Comparison of ENCODE assay signal across 14 cellular contexts in the genomic region with DNA sequence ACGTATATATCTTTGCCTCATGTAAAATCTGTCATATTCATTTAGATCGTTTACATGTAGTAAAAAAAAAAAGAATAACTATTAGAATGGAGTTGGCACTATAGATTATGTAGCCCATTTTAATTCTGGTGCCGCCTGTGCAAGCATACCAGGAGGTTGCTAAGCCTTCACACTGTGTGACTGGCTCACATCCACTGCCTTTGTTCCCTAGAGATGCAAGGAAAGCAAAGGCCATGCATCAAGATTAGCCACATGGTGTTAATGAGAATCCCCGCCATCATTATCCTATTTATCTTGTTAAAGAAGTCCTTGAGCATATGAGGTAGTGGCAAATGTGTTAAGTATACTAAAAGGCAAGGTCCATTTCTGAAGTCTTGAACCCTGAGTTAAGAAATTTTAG.
DNase-seq lines count a peak whose midpoint lies in the region; ATAC-seq and TF ChIP-seq lines count a peak whose summit lies in the region.
"Had no signal": no experiment of that assay in that cellular context is flagged by ENCODE, and none has a peak within 500 bp of the region (broad histone marks: within the 10 kb centered on the region; RNA-seq: fewer than 3 reads in every experiment).

No MANE protein-coding gene starts in this region.

- peak; percentile 51 for ATAC-seq in WTC11
- ATAC-seq: HepG2 had no signal

- peak; percentile 36 for DNase-seq in NCI-H146 (lab: John Stamatoyannopoulos, UW)
- no peak for DNase-seq in NCI-H146 treated with DMSO at 0.1 percent for 48 hours (lab: John Stamatoyannopoulos, UW; ENCODE audit: unreplicated experiment)
- DNase-seq in D341Med (ENCODE audit: low spot score): peak; percentile 55
- DNase-seq in NCI-H524 treated with DMSO at 0.1 percent for 48 hours (lab: John Stamatoyannopoulos, UW): peak; percentile 40
- no peak for DNase-seq in WTC11 (ENCODE audit: low spot score)
- DNase-seq in activated naive CD4-positive, alpha-beta T cell treated with Interleukin-2 at 50 U/mL for 16 hours: no peak
- DNase-seq in nephron progenitor cell: no peak
- no peak for DNase-seq in GDM1 (lab: John Stamatoyannopoulos, UW)
- DNase-seq: AML-193; CD8-positive, alpha-beta memory T cell; DMS153; DMS79 treated with DMSO at 0.1 percent for 48 hours; EL had no signal

- no peaks in the 10 kb centered on the region for H3K27me3 Mint-ChIP-seq in WTC11 (ENCODE audit: low read depth)
- peaks cover 4% of the 10 kb centered on the region for H3K27me3 Mint-ChIP-seq in nephron progenitor cell (ENCODE audit: low read depth, poor library complexity)
- H3K27me3 Mint-ChIP-seq: CD8-positive, alpha-beta memory T cell had no signal

- H3K9me3 Mint-ChIP-seq in WTC11 (no peaks in the 10 kb centered on the region), nephron progenitor cell (no peaks in the 10 kb centered on the region)
- H3K9me3 Mint-ChIP-seq: CD8-positive, alpha-beta memory T cell had no signal

- H3K4me3 Mint-ChIP-seq in WTC11: no peak overlapping the region
- H3K4me3 Mint-ChIP-seq in nephron progenitor cell: no peak overlapping the region
- H3K4me3 Mint-ChIP-seq: CD8-positive, alpha-beta memory T cell had no signal

- POLR2A ChIA-PET in WTC11 (lab: Charles Lee): no interaction called here

- no peak overlapping the region for H3K27ac Mint-ChIP-seq in WTC11
- no peak overlapping the region for H3K27ac Mint-ChIP-seq in nephron progenitor cell

- CTCF ChIA-PET in WTC11 (lab: Charles Lee): interaction anchor here (0.9 kb wide), 1 partner anchor 195 kb away, joined by 4 read pairs; no protein-coding TSS in a partner anchor

- H3K36me3 Mint-ChIP-seq in WTC11 (peaks cover 5% of the 10 kb centered on the region; the same call in 1 of the 2 replicates), nephron progenitor cell (ENCODE audit: low read depth) (peaks cover 48% of the 10 kb centered on the region)

- H3K4me1 Mint-ChIP-seq in WTC11 (peaks cover 11% of the 10 kb centered on the region), nephron progenitor cell (peaks cover 6% of the 10 kb centered on the region)
- H3K4me1 Mint-ChIP-seq: CD8-positive, alpha-beta memory T cell had no signal

- TF ChIP-seq CTCF in WTC11 (IDR thresholded peaks at IDR 0.05): no peak
- TF ChIP-seq CTCF in nephron progenitor cell (IDR thresholded peaks at IDR 0.05): no peak

TF ChIP-seq in WTC11, 78 proteins besides CTCF, POLR2A, EP300 and RAD21:
- TF ChIP-seq, protein P1, sequence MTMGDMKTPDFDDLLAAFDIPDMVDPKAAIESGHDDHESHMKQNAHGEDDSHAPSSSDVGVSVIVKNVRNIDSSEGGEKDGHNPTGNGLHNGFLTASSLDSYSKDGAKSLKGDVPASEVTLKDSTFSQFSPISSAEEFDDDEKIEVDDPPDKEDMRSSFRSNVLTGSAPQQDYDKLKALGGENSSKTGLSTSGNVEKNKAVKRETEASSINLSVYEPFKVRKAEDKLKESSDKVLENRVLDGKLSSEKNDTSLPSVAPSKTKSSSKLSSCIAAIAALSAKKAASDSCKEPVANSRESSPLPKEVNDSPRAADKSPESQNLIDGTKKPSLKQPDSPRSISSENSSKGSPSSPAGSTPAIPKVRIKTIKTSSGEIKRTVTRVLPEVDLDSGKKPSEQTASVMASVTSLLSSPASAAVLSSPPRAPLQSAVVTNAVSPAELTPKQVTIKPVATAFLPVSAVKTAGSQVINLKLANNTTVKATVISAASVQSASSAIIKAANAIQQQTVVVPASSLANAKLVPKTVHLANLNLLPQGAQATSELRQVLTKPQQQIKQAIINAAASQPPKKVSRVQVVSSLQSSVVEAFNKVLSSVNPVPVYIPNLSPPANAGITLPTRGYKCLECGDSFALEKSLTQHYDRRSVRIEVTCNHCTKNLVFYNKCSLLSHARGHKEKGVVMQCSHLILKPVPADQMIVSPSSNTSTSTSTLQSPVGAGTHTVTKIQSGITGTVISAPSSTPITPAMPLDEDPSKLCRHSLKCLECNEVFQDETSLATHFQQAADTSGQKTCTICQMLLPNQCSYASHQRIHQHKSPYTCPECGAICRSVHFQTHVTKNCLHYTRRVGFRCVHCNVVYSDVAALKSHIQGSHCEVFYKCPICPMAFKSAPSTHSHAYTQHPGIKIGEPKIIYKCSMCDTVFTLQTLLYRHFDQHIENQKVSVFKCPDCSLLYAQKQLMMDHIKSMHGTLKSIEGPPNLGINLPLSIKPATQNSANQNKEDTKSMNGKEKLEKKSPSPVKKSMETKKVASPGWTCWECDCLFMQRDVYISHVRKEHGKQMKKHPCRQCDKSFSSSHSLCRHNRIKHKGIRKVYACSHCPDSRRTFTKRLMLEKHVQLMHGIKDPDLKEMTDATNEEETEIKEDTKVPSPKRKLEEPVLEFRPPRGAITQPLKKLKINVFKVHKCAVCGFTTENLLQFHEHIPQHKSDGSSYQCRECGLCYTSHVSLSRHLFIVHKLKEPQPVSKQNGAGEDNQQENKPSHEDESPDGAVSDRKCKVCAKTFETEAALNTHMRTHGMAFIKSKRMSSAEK (CRISPR knock-in tag; IDR thresholded peaks at IDR 0.05; ENCODE audit: borderline replicate concordance): no peak
- no peak for TF ChIP-seq TEAD4 (CRISPR knock-in tag; IDR thresholded peaks at IDR 0.05)
- TF ChIP-seq NFE2L1 (CRISPR knock-in tag; IDR thresholded peaks at IDR 0.05): no peak
TF ChIP-seq in WTC11: peak in this region for 0.

Comparison
In these comparisons a context has a peak if more than half of its experiments do, and no peak if none do; other contexts are left out.
1. DNase-seq: peak in NCI-H146 (single experiment), D341Med (single experiment) and NCI-H524 treated with DMSO at 0.1 percent for 48 hours (single experiment); none in NCI-H146 treated with DMSO at 0.1 percent for 48 hours (single experiment), WTC11 (single experiment), activated naive CD4-positive, alpha-beta T cell treated with Interleukin-2 at 50 U/mL for 16 hours (single experiment), nephron progenitor cell (single experiment) and GDM1 (single experiment).